ENCODE assay signal across 1 cellular context in the genomic region with DNA sequence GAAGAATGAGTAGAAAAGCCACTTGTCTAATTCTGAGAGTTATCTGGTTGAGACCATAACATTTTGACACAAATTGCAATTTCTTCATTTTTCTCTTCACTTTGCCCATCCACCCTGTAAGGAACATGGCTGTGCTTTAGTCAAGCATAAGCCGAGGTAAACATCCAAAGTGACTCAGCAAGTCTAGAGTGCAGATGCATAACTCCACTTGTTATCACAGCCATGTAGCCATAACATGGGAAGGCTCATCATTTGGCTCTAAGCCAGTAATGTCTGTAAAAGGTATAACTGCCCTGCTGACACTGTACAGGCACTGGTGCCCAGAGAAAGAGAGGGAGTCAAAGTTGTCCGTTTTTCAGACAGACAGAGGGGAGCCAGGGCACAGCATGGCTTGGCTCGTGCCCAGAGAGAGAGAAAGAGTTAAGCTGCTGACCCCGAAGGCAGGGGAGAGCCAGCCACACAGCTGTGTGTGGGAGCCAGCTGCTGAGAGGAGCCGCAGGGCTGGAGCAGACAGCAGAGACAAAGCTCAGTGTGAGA.
TF ChIP-seq lines count a peak whose summit lies in the region.

No MANE protein-coding gene starts in this region.

TF ChIP-seq in GM23338, 12 proteins besides CTCF, POLR2A, EP300 and RAD21 (continued from another document):
- no peak for TF ChIP-seq REST (IDR thresholded peaks at IDR 0.05; ENCODE audit: unreplicated experiment)
- TF ChIP-seq JUNB (IDR thresholded peaks at IDR 0.05; ENCODE audit: unreplicated experiment) = no peak
- TF ChIP-seq CREB1 (CRISPR knock-in tag; IDR thresholded peaks at IDR 0.05; ENCODE audit: low read depth) = no peak
- TF ChIP-seq NANOG (IDR thresholded peaks at IDR 0.05; ENCODE audit: borderline replicate concordance) = no peak
- TF ChIP-seq ZNF331 (CRISPR knock-in tag; IDR thresholded peaks at IDR 0.05; ENCODE audit: low read depth) = no peak
- TF ChIP-seq STAT1 (IDR thresholded peaks at IDR 0.05; ENCODE audit: unreplicated experiment) = no peak
